1 cellular context compared by ENCODE assay signal in the genomic region with DNA sequence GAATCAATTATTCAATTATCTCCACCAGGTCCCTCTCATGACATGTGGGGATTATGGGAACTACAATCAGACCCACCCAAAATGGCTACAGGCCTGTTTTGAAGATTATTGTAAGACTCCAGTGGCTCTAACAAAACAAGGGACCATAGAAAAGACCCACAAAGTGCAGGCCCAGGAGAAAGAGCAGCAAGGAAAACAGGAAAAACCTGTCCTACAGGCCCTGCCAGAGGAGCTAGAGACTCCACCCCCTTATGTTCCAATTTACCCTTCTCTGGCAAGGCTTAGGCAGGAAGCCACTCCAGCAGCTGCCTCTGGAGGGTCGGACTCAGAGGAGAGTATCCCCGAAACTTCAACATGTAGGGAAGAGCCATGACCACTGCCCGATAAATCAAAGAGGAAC.
A peak's percentile ranks its signal among the peaks of the same experiment; 100 is the strongest.
TF ChIP-seq lines count a peak whose summit lies in the region.

No MANE protein-coding gene starts in this region.

TF ChIP-seq in H1, 55 proteins besides CTCF, POLR2A, EP300 and RAD21 (continued from another document):
- peak; percentile 88 for TF ChIP-seq ASH2L (IDR thresholded peaks at IDR 0.05; ENCODE audit: low read length)
- TF ChIP-seq YY1 (IDR thresholded peaks at IDR 0.05; ENCODE audit: low read depth, low read length): peak; percentile 58; the same call in 1 of the 2 replicates
- no peak for TF ChIP-seq MAFK (IDR thresholded peaks at IDR 0.05; ENCODE audit: low read depth, low read length)
- 0 out of 2 replicates have a peak, but pooled peaks have one; percentile 48 for TF ChIP-seq CHD2 (IDR thresholded peaks at IDR 0.05; ENCODE audit: low read length)
- TF ChIP-seq EGR1 (IDR thresholded peaks at IDR 0.05; ENCODE audit: borderline replicate concordance, low read depth, low read length): no peak
- peak; percentile 93 for TF ChIP-seq SP1 (IDR thresholded peaks at IDR 0.05; ENCODE audit: low read depth, low read length)
